ENCODE assay signal across 2 cellular contexts in genomic region chr22:21108379-21109115, GRCh38.
TF ChIP-seq lines count a peak whose summit lies in the region.

No MANE protein-coding gene starts in this region.

TF ChIP-seq in A549, 52 proteins besides CTCF, POLR2A, EP300 and RAD21:
- TF ChIP-seq ATOH8 (CRISPR knock-in tag; IDR thresholded peaks at IDR 0.05; ENCODE audit: low read depth) = no peak
- TF ChIP-seq HEYL (CRISPR knock-in tag; IDR thresholded peaks at IDR 0.05) = no peak
- TF ChIP-seq, protein P1, sequence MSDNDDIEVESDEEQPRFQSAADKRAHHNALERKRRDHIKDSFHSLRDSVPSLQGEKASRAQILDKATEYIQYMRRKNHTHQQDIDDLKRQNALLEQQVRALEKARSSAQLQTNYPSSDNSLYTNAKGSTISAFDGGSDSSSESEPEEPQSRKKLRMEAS (IDR thresholded peaks at IDR 0.05) = no peak
- no peak for TF ChIP-seq ZFP36 (IDR thresholded peaks at IDR 0.05; ENCODE audit: borderline replicate concordance, partially characterized antibody)
- peak; percentile 91 for TF ChIP-seq NFE2L2 (conservative IDR thresholded peaks at IDR 0.05; ENCODE audit: low read length)
- TF ChIP-seq MAFK (IDR thresholded peaks at IDR 0.05; ENCODE audit: partially characterized antibody) = peak; percentile 98
- TF ChIP-seq FOSL2 (IDR thresholded peaks at IDR 0.05) = no peak
- TF ChIP-seq FOSL2 (CRISPR knock-in tag; IDR thresholded peaks at IDR 0.05) = 0 out of 2 replicates have a peak, but pooled peaks have one; percentile 4

TF ChIP-seq in H1, 55 proteins besides CTCF, POLR2A, EP300 and RAD21 (continued from another document):
- no peak for TF ChIP-seq CBX8 (IDR thresholded peaks at IDR 0.05; ENCODE audit: borderline replicate concordance, low read depth, low read length)
- TF ChIP-seq SIX5 (IDR thresholded peaks at IDR 0.05; ENCODE audit: low read depth, low read length) = no peak
- peak; percentile 58; the same call in 1 of the 2 replicates for TF ChIP-seq MAFK (IDR thresholded peaks at IDR 0.05; ENCODE audit: low read depth, low read length)
